ENCODE assay signal across 1 cellular context in the genomic region with DNA sequence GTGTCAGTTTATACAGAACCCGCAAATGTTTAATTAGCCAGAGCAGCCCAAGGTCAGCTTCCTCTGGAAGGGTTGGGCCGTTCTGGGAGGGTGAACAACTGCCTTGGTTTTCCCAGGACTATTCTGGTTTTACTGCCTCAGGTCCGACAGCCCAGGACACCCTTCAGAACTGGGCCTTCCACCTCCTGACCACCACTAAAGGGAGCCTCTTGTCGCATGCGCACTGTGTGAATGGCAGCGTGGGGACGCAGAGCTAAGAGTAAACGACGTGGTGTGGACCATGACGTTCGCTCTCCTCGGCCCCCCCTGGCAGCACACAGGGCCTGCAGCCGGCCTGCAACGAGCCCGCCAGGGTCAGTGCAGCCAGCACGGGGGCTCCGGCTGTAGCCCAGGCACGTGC.
TF ChIP-seq lines count a peak whose summit lies in the region.

No MANE protein-coding gene starts in this region.

TF ChIP-seq in HepG2, 621 proteins besides CTCF, POLR2A, EP300 and RAD21 (continued from another document):
- TF ChIP-seq SOX6 (IDR thresholded peaks at IDR 0.05) (no peak), SOX6 (CRISPR knock-in tag; IDR thresholded peaks at IDR 0.05) (no peak), CHD4 (IDR thresholded peaks at IDR 0.05; ENCODE audit: borderline replicate concordance, low read length) (no peak), GPN1 (CRISPR knock-in tag; IDR thresholded peaks at IDR 0.05; ENCODE audit: borderline replicate concordance) (no peak), ZNF530 (CRISPR knock-in tag; IDR thresholded peaks at IDR 0.05; ENCODE audit: low read depth) (no peak), ZNF512B (CRISPR knock-in tag; IDR thresholded peaks at IDR 0.05; ENCODE audit: borderline replicate concordance) (no peak), ARHGAP35 (CRISPR knock-in tag; IDR thresholded peaks at IDR 0.05; ENCODE audit: borderline replicate concordance) (no peak), ATF7 (IDR thresholded peaks at IDR 0.05) (no peak), ATF7 (CRISPR knock-in tag; IDR thresholded peaks at IDR 0.05) (no peak), ATF6 (CRISPR knock-in tag; conservative IDR thresholded peaks at IDR 0.05) (no peak), TOPORS (CRISPR knock-in tag; IDR thresholded peaks at IDR 0.05) (no peak), ZFY (CRISPR knock-in tag; IDR thresholded peaks at IDR 0.05) (no peak), TMF1 (CRISPR knock-in tag; IDR thresholded peaks at IDR 0.05; ENCODE audit: low read depth) (no peak), SRY (CRISPR knock-in tag; IDR thresholded peaks at IDR 0.05) (no peak), HCFC1 (IDR thresholded peaks at IDR 0.05; ENCODE audit: low read depth, low read length) (no peak), NFE2L2 (IDR thresholded peaks at IDR 0.05; ENCODE audit: low read length) (no peak), PHF8 (CRISPR knock-in tag; IDR thresholded peaks at IDR 0.05) (no peak)
- TF ChIP-seq, protein P1, sequence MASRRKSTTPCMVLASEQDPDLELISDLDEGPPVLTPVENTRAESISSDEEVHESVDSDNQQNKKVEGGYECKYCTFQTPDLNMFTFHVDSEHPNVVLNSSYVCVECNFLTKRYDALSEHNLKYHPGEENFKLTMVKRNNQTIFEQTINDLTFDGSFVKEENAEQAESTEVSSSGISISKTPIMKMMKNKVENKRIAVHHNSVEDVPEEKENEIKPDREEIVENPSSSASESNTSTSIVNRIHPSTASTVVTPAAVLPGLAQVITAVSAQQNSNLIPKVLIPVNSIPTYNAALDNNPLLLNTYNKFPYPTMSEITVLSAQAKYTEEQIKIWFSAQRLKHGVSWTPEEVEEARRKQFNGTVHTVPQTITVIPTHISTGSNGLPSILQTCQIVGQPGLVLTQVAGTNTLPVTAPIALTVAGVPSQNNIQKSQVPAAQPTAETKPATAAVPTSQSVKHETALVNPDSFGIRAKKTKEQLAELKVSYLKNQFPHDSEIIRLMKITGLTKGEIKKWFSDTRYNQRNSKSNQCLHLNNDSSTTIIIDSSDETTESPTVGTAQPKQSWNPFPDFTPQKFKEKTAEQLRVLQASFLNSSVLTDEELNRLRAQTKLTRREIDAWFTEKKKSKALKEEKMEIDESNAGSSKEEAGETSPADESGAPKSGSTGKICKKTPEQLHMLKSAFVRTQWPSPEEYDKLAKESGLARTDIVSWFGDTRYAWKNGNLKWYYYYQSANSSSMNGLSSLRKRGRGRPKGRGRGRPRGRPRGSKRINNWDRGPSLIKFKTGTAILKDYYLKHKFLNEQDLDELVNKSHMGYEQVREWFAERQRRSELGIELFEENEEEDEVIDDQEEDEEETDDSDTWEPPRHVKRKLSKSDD (CRISPR knock-in tag; IDR thresholded peaks at IDR 0.05; ENCODE audit: low read depth), result no peak
- TF ChIP-seq, protein P2, sequence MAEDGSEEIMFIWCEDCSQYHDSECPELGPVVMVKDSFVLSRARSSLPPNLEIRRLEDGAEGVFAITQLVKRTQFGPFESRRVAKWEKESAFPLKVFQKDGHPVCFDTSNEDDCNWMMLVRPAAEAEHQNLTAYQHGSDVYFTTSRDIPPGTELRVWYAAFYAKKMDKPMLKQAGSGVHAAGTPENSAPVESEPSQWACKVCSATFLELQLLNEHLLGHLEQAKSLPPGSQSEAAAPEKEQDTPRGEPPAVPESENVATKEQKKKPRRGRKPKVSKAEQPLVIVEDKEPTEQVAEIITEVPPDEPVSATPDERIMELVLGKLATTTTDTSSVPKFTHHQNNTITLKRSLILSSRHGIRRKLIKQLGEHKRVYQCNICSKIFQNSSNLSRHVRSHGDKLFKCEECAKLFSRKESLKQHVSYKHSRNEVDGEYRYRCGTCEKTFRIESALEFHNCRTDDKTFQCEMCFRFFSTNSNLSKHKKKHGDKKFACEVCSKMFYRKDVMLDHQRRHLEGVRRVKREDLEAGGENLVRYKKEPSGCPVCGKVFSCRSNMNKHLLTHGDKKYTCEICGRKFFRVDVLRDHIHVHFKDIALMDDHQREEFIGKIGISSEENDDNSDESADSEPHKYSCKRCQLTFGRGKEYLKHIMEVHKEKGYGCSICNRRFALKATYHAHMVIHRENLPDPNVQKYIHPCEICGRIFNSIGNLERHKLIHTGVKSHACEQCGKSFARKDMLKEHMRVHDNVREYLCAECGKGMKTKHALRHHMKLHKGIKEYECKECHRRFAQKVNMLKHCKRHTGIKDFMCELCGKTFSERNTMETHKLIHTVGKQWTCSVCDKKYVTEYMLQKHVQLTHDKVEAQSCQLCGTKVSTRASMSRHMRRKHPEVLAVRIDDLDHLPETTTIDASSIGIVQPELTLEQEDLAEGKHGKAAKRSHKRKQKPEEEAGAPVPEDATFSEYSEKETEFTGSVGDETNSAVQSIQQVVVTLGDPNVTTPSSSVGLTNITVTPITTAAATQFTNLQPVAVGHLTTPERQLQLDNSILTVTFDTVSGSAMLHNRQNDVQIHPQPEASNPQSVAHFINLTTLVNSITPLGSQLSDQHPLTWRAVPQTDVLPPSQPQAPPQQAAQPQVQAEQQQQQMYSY (CRISPR knock-in tag; IDR thresholded peaks at IDR 0.05), result no peak
- TF ChIP-seq, protein P3, sequence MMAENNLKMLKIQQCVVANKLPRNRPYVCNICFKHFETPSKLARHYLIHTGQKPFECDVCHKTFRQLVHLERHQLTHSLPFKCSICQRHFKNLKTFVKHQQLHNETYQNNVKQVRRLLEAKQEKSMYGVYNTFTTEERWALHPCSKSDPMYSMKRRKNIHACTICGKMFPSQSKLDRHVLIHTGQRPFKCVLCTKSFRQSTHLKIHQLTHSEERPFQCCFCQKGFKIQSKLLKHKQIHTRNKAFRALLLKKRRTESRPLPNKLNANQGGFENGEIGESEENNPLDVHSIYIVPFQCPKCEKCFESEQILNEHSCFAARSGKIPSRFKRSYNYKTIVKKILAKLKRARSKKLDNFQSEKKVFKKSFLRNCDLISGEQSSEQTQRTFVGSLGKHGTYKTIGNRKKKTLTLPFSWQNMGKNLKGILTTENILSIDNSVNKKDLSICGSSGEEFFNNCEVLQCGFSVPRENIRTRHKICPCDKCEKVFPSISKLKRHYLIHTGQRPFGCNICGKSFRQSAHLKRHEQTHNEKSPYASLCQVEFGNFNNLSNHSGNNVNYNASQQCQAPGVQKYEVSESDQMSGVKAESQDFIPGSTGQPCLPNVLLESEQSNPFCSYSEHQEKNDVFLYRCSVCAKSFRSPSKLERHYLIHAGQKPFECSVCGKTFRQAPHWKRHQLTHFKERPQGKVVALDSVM (CRISPR knock-in tag; IDR thresholded peaks at IDR 0.05), result no peak
